In genomic region chr17:18681767-18682571, GRCh38 we compare ENCODE assay signal across 8 cellular contexts. TPM values are rescaled to one million over a fixed set of nuclear protein-coding genes. Genes with fewer than 3 reads are reported as not detected.
DNase-seq lines count a peak whose midpoint lies in the region; ATAC-seq and TF ChIP-seq lines count a peak whose summit lies in the region.
"Not testable (repeated sequence)": the region's sequence is repeated elsewhere in the genome, so short reads cannot be mapped to it uniquely, and the experiment has no call there.

Gene FOXO3B (minus strand): TSS chr17:18682314. CDS start chr17:18681651, 663 bp downstream.

- not testable (repeated sequence) for H3K4me1 ChIP-seq in fibroblast of lung (ENCODE audit: control insufficient read depth, extremely low read depth, insufficient read depth, low read length)

- peak within 1 kb of the TSS; percentile 51 for H3K4me2 ChIP-seq in fibroblast of lung (ENCODE audit: extremely low read depth, insufficient read depth, low read length)

- peak within 1 kb of the TSS; percentile 50 for H3K9ac ChIP-seq in fibroblast of lung (ENCODE audit: insufficient read depth, low read length)

- in situ Hi-C loops in KBM-7 (cut with MboI; ENCODE audit: low pct_unique_long_range_greater_than_20kb, low sequenced_read_pairs), result not testable (repeated sequence)

- H4K20me1 ChIP-seq in fibroblast of lung (ENCODE audit: control insufficient read depth, extremely low read depth, insufficient read depth, low read length), result not testable (repeated sequence)

- H3K27ac ChIP-seq in fibroblast of lung (ENCODE audit: insufficient read depth, low read length), result not testable (repeated sequence)

- peak; percentile 63 for DNase-seq in DMS53 treated with DMSO at 0.1 percent for 48 hours (lab: John Stamatoyannopoulos, UW; ENCODE audit: unreplicated experiment)
- peak; percentile 87 for DNase-seq in KBM-7
- peak; percentile 86 for DNase-seq in RKO (ENCODE audit: low spot score)
- peak; percentile 96 to 98 for DNase-seq in fibroblast of lung (ENCODE audit: low read depth in 2 of 2)
- peak; percentile 99 for DNase-seq in myocyte (ENCODE audit: low read depth)
- peak; percentile 13 to 63 for DNase-seq in stimulated activated CD8-positive, alpha-beta memory T cell treated with anti-CD3 and anti-CD28 coated beads, Interleukin-4, amount 100 ng/mL, for 4 hours (ENCODE audit: low read depth in 2 of 2, low spot score in 1 of 2)

- peak within 1 kb of the TSS; percentile 64 for H3K4me3 Mint-ChIP-seq in activated T-helper 17 cell treated with anti-CD3 and anti-CD28 coated beads, Interleukin-2, amount 50 U/mL, for 72 hours

- H3K36me3 Mint-ChIP-seq in activated T-helper 17 cell treated with anti-CD3 and anti-CD28 coated beads, Interleukin-2, amount 50 U/mL, for 72 hours (ENCODE audit: low read depth), result not testable (repeated sequence)

- H3K27me3 ChIP-seq in fibroblast of lung (ENCODE audit: control insufficient read depth, insufficient read depth, low read length), result not testable (repeated sequence)

- H3K4me3 ChIP-seq in fibroblast of lung (replicated peaks in 1 of 4; ENCODE audit: control extremely low read depth in 1 of 4, insufficient read depth in 1 of 4, low read depth in 3 of 4, low read length in 4 of 4), result peak within 1 kb of the TSS; percentile 42 to 67 (median 51)

- not testable (repeated sequence) for H3K9me3 ChIP-seq in fibroblast of lung (ENCODE audit: control insufficient read depth, insufficient read depth, low read depth, low read length)

- H3K9me3 Mint-ChIP-seq in activated T-helper 17 cell treated with anti-CD3 and anti-CD28 coated beads, Interleukin-2, amount 50 U/mL, for 72 hours, result not testable (repeated sequence)

- not testable (repeated sequence) for H3K27me3 Mint-ChIP-seq in activated T-helper 17 cell treated with anti-CD3 and anti-CD28 coated beads, Interleukin-2, amount 50 U/mL, for 72 hours

- H3K36me3 ChIP-seq in fibroblast of lung (ENCODE audit: control insufficient read depth, insufficient read depth, low read length), result not testable (repeated sequence)

- peak; percentile 75 for ATAC-seq in GM21825 (IDR thresholded peaks at IDR 0.05; ENCODE audit: unreplicated experiment)
- peak; percentile 96 for ATAC-seq in activated T-helper 17 cell treated with anti-CD3 and anti-CD28 coated beads, Interleukin-2, amount 50 U/mL, for 72 hours (replicated peaks)

- H2AFZ ChIP-seq in fibroblast of lung (ENCODE audit: low read length), result not testable (repeated sequence)

- H3K79me2 ChIP-seq in fibroblast of lung (ENCODE audit: control insufficient read depth, insufficient read depth, low read length), result not testable (repeated sequence)

- H3K4me1 Mint-ChIP-seq in activated T-helper 17 cell treated with anti-CD3 and anti-CD28 coated beads, Interleukin-2, amount 50 U/mL, for 72 hours, result not testable (repeated sequence)

- H3K27ac Mint-ChIP-seq in activated T-helper 17 cell treated with anti-CD3 and anti-CD28 coated beads, Interleukin-2, amount 50 U/mL, for 72 hours, result not testable (repeated sequence)

- not testable (repeated sequence) for TF ChIP-seq CTCF in fibroblast of lung (conservative IDR thresholded peaks at IDR 0.05 in 1 of 2, IDR thresholded peaks at IDR 0.05 in 1 of 2; ENCODE audit: low read depth in 1 of 2, low read length in 2 of 2)

RNA-seq across cellular contexts. Expression of gene FOXO3B, which starts in this region (rescaled TPM):
- total RNA-seq in activated T-helper 17 cell treated with anti-CD3 and anti-CD28 coated beads, Interleukin-2, amount 50 U/mL, for 72 hours, result 1 to 10 TPM; 4.4 to 7.7 TPM
- total RNA-seq in fibroblast of lung (3.6 and 4.3 TPM in 2 replicates), myocyte (6.0 and 8.5 TPM in 2 replicates)
- polyA plus RNA-seq in fibroblast of lung, result 2.6 and 2.7 TPM in 2 replicates
- 1.3 and 2.1 TPM in 2 replicates for polyA plus RNA-seq in fibroblast of lung (2012)
- polyA minus RNA-seq in fibroblast of lung (ENCODE audit: low replicate concordance), result 7.4 and 11.1 TPM in 2 replicates
- polyA plus RNA-seq in myocyte (2012), result 2.7 TPM

Comparison
In these comparisons a context has a peak if more than half of its experiments do, and no peak if none do; other contexts are left out.
1. DNase-seq: peak in every context shown above with its lines; median percentile 99 in myocyte; 97 in fibroblast of lung; 87 in KBM-7; 86 in RKO; 63 in DMS53 treated with DMSO at 0.1 percent for 48 hours; 38 in stimulated activated CD8-positive, alpha-beta memory T cell treated with anti-CD3 and anti-CD28 coated beads, Interleukin-4, amount 100 ng/mL, for 4 hours.